Comparison of ENCODE assay signal across 26 cellular contexts in the genomic region with DNA sequence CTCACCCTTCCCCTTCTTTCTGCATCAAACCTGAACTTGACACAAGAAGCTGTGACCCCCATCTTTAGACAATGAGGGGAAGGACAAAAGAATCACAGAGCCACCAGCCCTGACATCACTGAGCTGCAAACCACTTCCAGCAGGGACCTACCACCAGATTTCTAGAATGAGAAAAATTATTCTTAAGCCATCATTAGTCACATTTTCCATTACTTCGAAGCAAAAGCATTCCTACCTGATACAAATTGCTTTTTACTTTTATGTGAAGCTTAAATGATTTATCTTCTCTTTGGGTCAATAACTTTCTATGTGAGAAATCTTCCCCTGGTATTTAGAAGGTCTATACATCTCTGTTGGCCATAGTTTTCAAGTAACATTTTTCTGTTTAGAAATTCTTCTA.
"Had no signal": no experiment of that assay in that cellular context is flagged by ENCODE, and none has a peak within 500 bp of the region (broad histone marks: within the 10 kb centered on the region; RNA-seq: fewer than 3 reads in every experiment).

No MANE protein-coding gene starts in this region.

- H3K4me1 Mint-ChIP-seq: activated T-helper 17 cell treated with anti-CD3 and anti-CD28 coated beads, Interleukin-2, amount 50 U/mL, for 72 hours; central memory CD8-positive, alpha-beta T cell; T-helper 17 cell had no signal

- H3K4me1 ChIP-seq: colonic mucosa had no signal

- H3K36me3 ChIP-seq: colonic mucosa, esophagus squamous epithelium, lower lobe of right lung, suprapubic skin, tibial artery had no signal

- H3K4me3 ChIP-seq: colonic mucosa, esophagus squamous epithelium, lower lobe of right lung, suprapubic skin, tibial artery had no signal

- H3K9me3 ChIP-seq: colonic mucosa, esophagus squamous epithelium, lower lobe of right lung, suprapubic skin, tibial artery had no signal

- H3K27me3 ChIP-seq: colonic mucosa, esophagus squamous epithelium, suprapubic skin, tibial artery had no signal

- H3K36me3 Mint-ChIP-seq: natural killer cell had no signal

- H3K4me3 Mint-ChIP-seq: activated CD8-positive, alpha-beta T cell treated with anti-CD3 and anti-CD28 coated beads for 36 hours; activated T-cell treated with anti-CD3 and anti-CD28 coated beads, Interleukin-2, amount 50 U/mL, for 4 hours; activated T-helper 17 cell treated with anti-CD3 and anti-CD28 coated beads, Interleukin-2, amount 50 U/mL, for 72 hours; central memory CD8-positive, alpha-beta T cell; natural killer cell; T-helper 17 cell had no signal

- H3K27me3 Mint-ChIP-seq: activated CD8-positive, alpha-beta T cell treated with anti-CD3 and anti-CD28 coated beads for 36 hours; activated T-helper 17 cell treated with anti-CD3 and anti-CD28 coated beads, Interleukin-2, amount 50 U/mL, for 72 hours; central memory CD8-positive, alpha-beta T cell had no signal

- DNase-seq: activated CD4-positive, alpha-beta T cell treated with anti-CD3 and anti-CD28 coated beads, Interleukin-2, amount 50 U/mL, for 1 hour; activated CD8-positive, alpha-beta T cell treated with anti-CD3 and anti-CD28 coated beads for 36 hours; activated gamma-delta T cell treated with Interleukin-2 at 50 U/mL for 16 hours; activated naive CD4-positive, alpha-beta T cell treated with anti-CD3 and anti-CD28 coated beads, Interleukin-2, amount 50 U/mL, for 16 hours; activated T-cell treated with anti-CD3 and anti-CD28 coated beads, Interleukin-2, amount 50 U/mL, for 4 hours; amygdala; colonic mucosa; effector CD8-positive, alpha-beta T cell; esophagus squamous epithelium; foreskin melanocyte; kidney glomerular epithelial cell; lower lobe of right lung; mesenchymal stem cell; natural killer cell; posterior cingulate gyrus; right cardiac atrium; stimulated activated CD4-positive, alpha-beta T cell treated with anti-CD3 and anti-CD28 coated beads, Interleukin-15, amount 100 ng/mL, for 24 hours; stimulated activated CD4-positive, alpha-beta T cell treated with anti-CD3 and anti-CD28 coated beads, Interleukin-2, amount 100 ng/mL, for 24 hours; stimulated activated naive CD4-positive, alpha-beta T cell; T-helper 17 cell; T1000; tibial artery had no signal

- H3K9me3 Mint-ChIP-seq: activated CD8-positive, alpha-beta T cell treated with anti-CD3 and anti-CD28 coated beads for 36 hours; activated T-cell treated with anti-CD3 and anti-CD28 coated beads, Interleukin-2, amount 50 U/mL, for 4 hours; activated T-helper 17 cell treated with anti-CD3 and anti-CD28 coated beads, Interleukin-2, amount 50 U/mL, for 72 hours; central memory CD8-positive, alpha-beta T cell; natural killer cell had no signal

- H3K27ac ChIP-seq: colonic mucosa, lower lobe of right lung had no signal

- H3K27ac Mint-ChIP-seq: activated CD8-positive, alpha-beta T cell treated with anti-CD3 and anti-CD28 coated beads for 36 hours; activated T-helper 17 cell treated with anti-CD3 and anti-CD28 coated beads, Interleukin-2, amount 50 U/mL, for 72 hours; natural killer cell; T-helper 17 cell had no signal

- ATAC-seq: activated CD8-positive, alpha-beta T cell treated with anti-CD3 and anti-CD28 coated beads for 36 hours; activated T-cell treated with anti-CD3 and anti-CD28 coated beads, Interleukin-2, amount 50 U/mL, for 4 hours; activated T-helper 17 cell treated with anti-CD3 and anti-CD28 coated beads, Interleukin-2, amount 50 U/mL, for 72 hours; left lobe of liver; lower lobe of right lung; natural killer cell; T-helper 17 cell had no signal
